9 cellular contexts compared by ENCODE assay signal in genomic region chr10:125955766-125956165, GRCh38. TPM values are rescaled to one million over a fixed set of nuclear protein-coding genes. Genes with fewer than 3 reads are reported as not detected.
"Had no signal": no experiment of that assay in that cellular context is flagged by ENCODE, and none has a peak within 500 bp of the region (broad histone marks: within the 10 kb centered on the region; RNA-seq: fewer than 3 reads in every experiment).

No MANE protein-coding gene starts in this region.

- H3K4me1 Mint-ChIP-seq: GM23338, H9 had no signal

- DNase-seq: H9, HCEC 1CT, IMR-90 had no signal

- H3K4me3 ChIP-seq: GM23338, K562 had no signal

- H2AFZ ChIP-seq: GM23338 had no signal

- H3K27ac ChIP-seq: HL-60 had no signal

- H3K27ac Mint-ChIP-seq: GM23338, H9 had no signal

- ATAC-seq: GM23338, K562 had no signal

- H3K4me2 ChIP-seq: GM23338 had no signal

- FAIRE-seq: H1, H54, HTR-8/SVneo, K562 had no signal

- H3K4me3 Mint-ChIP-seq: GM23338, H9 had no signal

RNA-seq across cellular contexts. Expression of gene FANK1, which starts 59.4 kb away (rescaled TPM):
- total RNA-seq: H1 had no signal
